ENCODE assay signal across 8 cellular contexts in the genomic region with DNA sequence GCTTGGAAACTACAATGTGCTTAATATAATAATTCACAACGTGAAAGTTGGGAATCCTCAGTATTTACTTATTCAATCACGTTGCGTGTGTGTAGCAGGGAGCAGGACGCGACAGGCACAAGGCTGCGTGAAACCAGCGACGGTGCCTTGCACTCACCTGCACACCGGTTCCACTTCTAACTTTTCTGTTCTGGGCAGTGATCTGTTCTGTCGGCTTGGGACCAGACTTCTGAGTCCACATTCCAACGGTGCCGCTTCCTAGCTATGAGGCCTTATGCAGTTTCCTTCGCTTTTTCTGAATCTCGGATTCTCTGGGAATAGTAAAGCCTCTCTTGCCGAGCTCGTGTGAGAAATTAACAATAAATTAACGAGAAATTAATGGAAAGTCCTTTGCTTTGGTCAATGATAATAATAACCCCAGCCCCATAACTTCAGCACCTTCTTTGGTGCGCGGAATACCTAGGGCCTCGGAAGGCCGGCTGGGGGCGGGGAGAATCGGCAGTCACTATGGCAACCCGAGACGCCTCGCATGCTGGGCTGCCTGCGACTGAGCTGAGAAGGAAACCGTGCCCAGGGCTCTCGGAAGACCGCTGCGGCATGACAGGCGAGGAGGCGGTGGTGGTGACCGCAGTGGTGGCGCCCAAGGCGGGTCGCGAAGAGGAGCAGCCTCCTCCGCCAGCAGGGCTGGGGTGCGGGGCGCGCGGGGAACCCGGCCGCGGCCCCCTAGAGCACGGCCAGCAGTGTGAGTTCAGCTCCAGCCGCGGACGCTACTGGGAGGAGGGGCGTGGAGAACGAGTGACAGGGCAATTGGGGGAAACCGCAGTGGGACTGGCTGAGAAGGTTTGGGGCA. TPM values are rescaled to one million over a fixed set of nuclear protein-coding genes. Genes with fewer than 3 reads are reported as not detected.
DNase-seq lines count a peak whose midpoint lies in the region; ATAC-seq, FAIRE-seq and TF ChIP-seq lines count a peak whose summit lies in the region.

A gene with protein sequence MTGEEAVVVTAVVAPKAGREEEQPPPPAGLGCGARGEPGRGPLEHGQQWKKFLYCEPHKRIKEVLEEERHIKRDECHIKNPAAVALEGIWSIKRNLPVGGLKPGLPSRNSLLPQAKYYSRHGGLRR (plus strand): TSS at position 530 of the 850 bp plus-strand sequence. CDS start 68 bp downstream, at position 598.

- POLR2A ChIA-PET in K562 (lab: Yijun Ruan, JAX) = interaction anchor here (0.9 kb wide), 1 partner anchor 18 kb away, joined by 4 read pairs; no protein-coding TSS in a partner anchor

- no TSS peak for BruUV-seq in K562 (replicated peaks; lab: Mats Ljungman, UMichigan)

- no peaks in the 10 kb centered on the region for H3K36me3 Mint-ChIP-seq in T-helper 2 cell treated with Interferon-gamma antibody and Interleukin-4, amounts not matched to agents 5 μg/mL and 100 μg/mL, for 36 hours (ENCODE audit: low read depth)

- in situ Hi-C loops in K562 (cut with MboI) = no loop called here

- peak within 1 kb of the TSS; percentile 69 for H3K4me3 Mint-ChIP-seq in T-helper 2 cell treated with Interferon-gamma antibody and Interleukin-4, amounts not matched to agents 5 μg/mL and 100 μg/mL, for 36 hours

- TF ChIP-seq POLR2A in K562 (conservative IDR thresholded peaks at IDR 0.05) = no peak

- H3K4me2 ChIP-seq in K562 (ENCODE audit: insufficient read depth, low read length) = peak within 1 kb of the TSS; percentile 63

- H3K9me3 ChIP-seq in K562 (replicated peaks; ENCODE audit: control insufficient read depth, insufficient read depth, low read depth, low read length) (no peaks in the 10 kb centered on the region), iPS-15b (ENCODE audit: control insufficient read depth, insufficient read depth, low read length) (no peaks in the 10 kb centered on the region)

- no peaks in the 10 kb centered on the region for H3K9me3 Mint-ChIP-seq in T-helper 2 cell treated with Interferon-gamma antibody and Interleukin-4, amounts not matched to agents 5 μg/mL and 100 μg/mL, for 36 hours

- no peaks in the 10 kb centered on the region for H3K36me3 ChIP-seq in K562 (ENCODE audit: control insufficient read depth, insufficient read depth, low read length)
- H3K36me3 ChIP-seq in iPS-15b (ENCODE audit: control insufficient read depth, insufficient read depth, low read length) = no peaks in the 10 kb centered on the region

- no peak within 1 kb of the TSS for H3K27ac ChIP-seq in K562 (ENCODE audit: extremely low read depth, low read depth, low read length)

- ATAC-seq in GM19351 (IDR thresholded peaks at IDR 0.05; ENCODE audit: unreplicated experiment) (peak; percentile 85), HG03558 (IDR thresholded peaks at IDR 0.05; ENCODE audit: extremely low read depth, unreplicated experiment) (peak; percentile 90), K562 (peak; percentile 85), sciatic nerve (peak; percentile 88)

- H3K4me1 Mint-ChIP-seq in T-helper 2 cell treated with Interferon-gamma antibody and Interleukin-4, amounts not matched to agents 5 μg/mL and 100 μg/mL, for 36 hours (ENCODE audit: low read depth) = peaks cover 11% of the 10 kb centered on the region

- peaks cover 62% of the 10 kb centered on the region for H3K27me3 Mint-ChIP-seq in T-helper 2 cell treated with Interferon-gamma antibody and Interleukin-4, amounts not matched to agents 5 μg/mL and 100 μg/mL, for 36 hours (ENCODE audit: low read depth)

- peak within 1 kb of the TSS; percentile 37 for H3K4me3 ChIP-seq in K562
- peak within 1 kb of the TSS; percentile 55 for H3K4me3 ChIP-seq in iPS-15b (ENCODE audit: low read depth, low read length)

- CTCF ChIA-PET in K562 (lab: Yijun Ruan, JAX; ENCODE audit: low intra/inter-chr PET ratio) = no interaction called here

- no peaks in the 10 kb centered on the region for H3K9me1 ChIP-seq in K562 (ENCODE audit: control insufficient read depth, insufficient read depth, low read length)

- H3K27ac Mint-ChIP-seq in T-helper 2 cell treated with Interferon-gamma antibody and Interleukin-4, amounts not matched to agents 5 μg/mL and 100 μg/mL, for 36 hours = no peak within 1 kb of the TSS

- no peak for TF ChIP-seq RAD21 in K562 (CRISPR knock-in tag; conservative IDR thresholded peaks at IDR 0.05 in 1 of 2, IDR thresholded peaks at IDR 0.05 in 1 of 2)

- no peaks in the 10 kb centered on the region for H4K20me1 ChIP-seq in K562 (replicated peaks; ENCODE audit: control insufficient read depth, insufficient read depth, low read length)

- no peaks in the 10 kb centered on the region for H3K79me2 ChIP-seq in K562 (ENCODE audit: control insufficient read depth, insufficient read depth, low read length)

- H2AFZ ChIP-seq in K562 (ENCODE audit: low read depth, low read length) = peak within 1 kb of the TSS; percentile 16; the same call in 1 of the 2 replicates

- DNase-seq in Ammon's horn (ENCODE audit: low spot score) = peak; percentile 73
- peak; percentile 41 for DNase-seq in T-helper 2 cell treated with Interferon-gamma antibody and Interleukin-4, amounts not matched to agents 5 μg/mL and 100 μg/mL, for 36 hours (ENCODE audit: low spot score)
- peak; percentile 13 to 44 (median 16) for DNase-seq in K562 (ENCODE audit: extremely low read depth in 1 of 4, low spot score in 3 of 4)
- peak; percentile 77 for DNase-seq in sciatic nerve (ENCODE audit: low spot score)
- no peak for DNase-seq in OCI-M2 (lab: John Stamatoyannopoulos, UW; ENCODE audit: unreplicated experiment)

- H3K27me3 ChIP-seq in K562 (ENCODE audit: control insufficient read depth in 2 of 2, insufficient read depth in 2 of 2, low read length in 2 of 2) (peaks cover 2 to 4% of the 10 kb centered on the region in 2 experiments; a peak in 2 of 5 replicates), iPS-15b (ENCODE audit: control insufficient read depth, insufficient read depth, low read length) (peaks cover 31% of the 10 kb centered on the region)

- intact Hi-C loops in K562 (cut with micrococcal nuclease) = no loop called here
- intact Hi-C loops in sciatic nerve (cut with DNase I) = no loop called here

- 35% methylated on average over 51 of the region's 53 CpGs for WGBS in K562 (ENCODE audit: insufficient coverage, low coverage, missing lambda C conversion rate)

- no peak for FAIRE-seq in K562 (lab: Jason Lieb, UNC)

- H3K9ac ChIP-seq in K562 (ENCODE audit: insufficient read depth in 1 of 2, low read depth in 2 of 2, low read length in 2 of 2) (peak within 1 kb of the TSS in 1 of 2 experiments; percentile 23; a peak in 1 of 4 replicates), iPS-15b (ENCODE audit: low read depth, low read length) (no peak within 1 kb of the TSS)

- no peak for TF ChIP-seq EP300 in K562 (IDR thresholded peaks at IDR 0.05; ENCODE audit: low read length)

- TF ChIP-seq CTCF in K562 (IDR thresholded peaks at IDR 0.05 in 2 of 3, conservative IDR thresholded peaks at IDR 0.05 in 1 of 3; ENCODE audit: insufficient read depth in 2 of 3, low read depth in 1 of 3, low read length in 3 of 3) = no peak

- H3K4me1 ChIP-seq in K562 (replicated peaks in 1 of 2; ENCODE audit: control insufficient read depth in 2 of 2, insufficient read depth in 2 of 2, low read length in 2 of 2) (peaks cover 0 to 7% of the 10 kb centered on the region in 2 experiments; a peak in 2 of 5 replicates), iPS-15b (ENCODE audit: control insufficient read depth, insufficient read depth, low read length) (no peaks in the 10 kb centered on the region)

TF ChIP-seq in K562, 482 proteins besides CTCF, POLR2A, EP300 and RAD21 (continues in another document):
- no peak for TF ChIP-seq ARHGAP35 (IDR thresholded peaks at IDR 0.05; ENCODE audit: partially characterized antibody)
- TF ChIP-seq, protein P1, sequence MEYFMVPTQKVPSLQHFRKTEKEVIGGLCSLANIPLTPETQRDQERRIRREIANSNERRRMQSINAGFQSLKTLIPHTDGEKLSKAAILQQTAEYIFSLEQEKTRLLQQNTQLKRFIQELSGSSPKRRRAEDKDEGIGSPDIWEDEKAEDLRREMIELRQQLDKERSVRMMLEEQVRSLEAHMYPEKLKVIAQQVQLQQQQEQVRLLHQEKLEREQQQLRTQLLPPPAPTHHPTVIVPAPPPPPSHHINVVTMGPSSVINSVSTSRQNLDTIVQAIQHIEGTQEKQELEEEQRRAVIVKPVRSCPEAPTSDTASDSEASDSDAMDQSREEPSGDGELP (CRISPR knock-in tag; IDR thresholded peaks at IDR 0.05; ENCODE audit: borderline replicate concordance) = 0 out of 2 replicates have a peak, but pooled peaks have one; percentile 39
- TF ChIP-seq JUNB (CRISPR knock-in tag; conservative IDR thresholded peaks at IDR 0.05) = no peak
- TF ChIP-seq ESRRA (IDR thresholded peaks at IDR 0.05; ENCODE audit: borderline replicate concordance, low read depth) = no peak
- TF ChIP-seq RFX1 (IDR thresholded peaks at IDR 0.05) = peak; percentile 82
- peak in 1 of 2 experiments; percentile 39; a peak in 1 of 4 replicates for TF ChIP-seq HDAC1 (IDR thresholded peaks at IDR 0.05)

RNA-seq across cellular contexts. Expression of the gene that starts here (rescaled TPM):
- total RNA-seq in K562 (2011; cell fraction: chromatin; rRNA removed; ENCODE audit: low replicate concordance) = not detected in 2 replicates
- total RNA-seq in K562 (2011; cell fraction: nucleolus; rRNA removed) = not detected in 2 replicates
- total RNA-seq in K562 (2011; cell fraction: nucleoplasm; rRNA removed) = not detected in 2 replicates
- not detected in 2 replicates for total RNA-seq in K562 (2014; rRNA removed)
- total RNA-seq in K562 (2014; rRNA removed; fragmentation: Illumina TruSeq; extraction: Trizol) = not detected in 2 replicates
- total RNA-seq in K562 (2015; rRNA removed; fragmentation: Illumina TruSeq; extraction: Trizol) = not detected in 2 replicates
- total RNA-seq in K562 (2021) = not detected in 2 replicates
- not detected in 2 replicates for polyA plus RNA-seq in K562 (2011; rRNA removed)
- polyA plus RNA-seq in K562 (2011; cell fraction: cytosol; rRNA removed) = not detected in 2 replicates
- polyA plus RNA-seq in K562 (2011; cell fraction: nucleus; rRNA removed) = not detected in 2 replicates
- polyA plus RNA-seq in K562 (2012) = not detected in 2 replicates
- not detected in 2 replicates for polyA plus RNA-seq in K562 (2014; fragmentation: Illumina TruSeq; extraction: Trizol)
- polyA plus RNA-seq in K562 (2014; fragmentation: Nextera tagmentation; extraction: Ambion mirVana) = not detected
- polyA plus RNA-seq in K562 (2014; rRNA removed) = not detected in 2 replicates
- not detected in 2 replicates for polyA minus RNA-seq in K562 (2011; rRNA and poly(A)+ RNA removed)
- not detected in 2 replicates for polyA minus RNA-seq in K562 (2011; cell fraction: cytosol; rRNA and poly(A)+ RNA removed)
- polyA minus RNA-seq in K562 (2011; cell fraction: nucleus; rRNA and poly(A)+ RNA removed) = not detected in 2 replicates
- total RNA-seq in sciatic nerve = not detected

Comparison
In these comparisons a context has a peak if more than half of its experiments do, and no peak if none do; other contexts are left out.
1. Peak in DNase-seq, ATAC-seq, H3K4me3 ChIP-seq and H3K4me2 ChIP-seq in K562; RNA of the gene not detected or under 1 TPM.
2. Peak in DNase-seq and ATAC-seq in sciatic nerve; RNA of the gene not detected or under 1 TPM.